8 cellular contexts compared by ENCODE assay signal in the genomic region with DNA sequence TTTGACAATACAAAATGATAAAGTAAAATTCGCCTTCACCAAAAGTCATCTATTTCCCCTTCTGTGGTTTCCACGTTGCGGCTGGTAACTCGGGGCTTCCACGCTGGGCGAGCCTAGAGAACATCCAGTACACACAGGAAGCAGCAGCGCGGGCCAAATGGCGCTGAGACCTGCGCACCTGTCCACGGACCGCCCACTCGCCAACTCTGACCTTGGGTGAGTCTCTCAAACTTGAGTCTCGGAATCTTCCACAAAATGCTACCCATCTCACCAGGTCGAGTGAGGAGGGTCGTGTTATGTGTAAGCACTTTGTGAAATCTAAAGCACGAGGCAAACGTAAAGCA. TPM values are rescaled to one million over a fixed set of nuclear protein-coding genes. Genes with fewer than 3 reads are reported as not detected.
DNase-seq lines count a peak whose midpoint lies in the region; ATAC-seq and TF ChIP-seq lines count a peak whose summit lies in the region.

No MANE protein-coding gene starts in this region.

- no peaks in the 10 kb centered on the region for H3K9me3 ChIP-seq in uterus

- no peaks in the 10 kb centered on the region for H3K27me3 Mint-ChIP-seq in activated CD8-positive, alpha-beta T cell treated with anti-CD3 and anti-CD28 coated beads, Interleukin-2, amount 10 ng/mL, durations not matched to agents 7 days and 5 days (ENCODE audit: low read depth)

- peaks cover 0 to 5% of the 10 kb centered on the region in 2 donors for H3K4me1 ChIP-seq in uterus

- no peaks in the 10 kb centered on the region for H3K27me3 ChIP-seq in uterus

- no peak for TF ChIP-seq POLR2A in erythroblast (IDR thresholded peaks at IDR 0.05; ENCODE audit: low read length)
- TF ChIP-seq POLR2A in uterus (IDR thresholded peaks at IDR 0.05), result no peak

- no peaks in the 10 kb centered on the region for H3K36me3 ChIP-seq in uterus

- POLR2A ChIA-PET in activated CD8-positive, alpha-beta T cell treated with anti-CD3 and anti-CD28 coated beads, Interleukin-2, amount 10 ng/mL, durations not matched to agents 7 days and 5 days (lab: Charles Lee), result interaction anchor here (0.7 to 5.9 kb wide), 27 partner anchors 8 to 566 kb away, joined by 3 to 93 read pairs (median 8); a partner anchor contains a TSS

- H3K4me1 Mint-ChIP-seq in activated CD8-positive, alpha-beta T cell treated with anti-CD3 and anti-CD28 coated beads, Interleukin-2, amount 10 ng/mL, durations not matched to agents 7 days and 5 days (ENCODE audit: low read depth), result peaks cover 53% of the 10 kb centered on the region

- H3K4me3 Mint-ChIP-seq in activated CD8-positive, alpha-beta T cell treated with anti-CD3 and anti-CD28 coated beads, Interleukin-2, amount 10 ng/mL, durations not matched to agents 7 days and 5 days, result no peak overlapping the region

- ATAC-seq in HG02943 (IDR thresholded peaks at IDR 0.05; ENCODE audit: low read depth, unreplicated experiment) (peak; percentile 35), omental fat pad (ENCODE audit: low FRiP score) (no peak)
- ATAC-seq in activated CD8-positive, alpha-beta T cell treated with anti-CD3 and anti-CD28 coated beads, Interleukin-2, amount 10 ng/mL, durations not matched to agents 7 days and 5 days, result peak; percentile 62

- H3K4me3 ChIP-seq in uterus, result peak overlapping the region; percentile 57 to 58

- H3K36me3 Mint-ChIP-seq in activated CD8-positive, alpha-beta T cell treated with anti-CD3 and anti-CD28 coated beads, Interleukin-2, amount 10 ng/mL, durations not matched to agents 7 days and 5 days (ENCODE audit: low read depth), result peaks cover 41% of the 10 kb centered on the region

- H3K9me3 Mint-ChIP-seq in activated CD8-positive, alpha-beta T cell treated with anti-CD3 and anti-CD28 coated beads, Interleukin-2, amount 10 ng/mL, durations not matched to agents 7 days and 5 days (ENCODE audit: insufficient read depth), result no peaks in the 10 kb centered on the region

- intact Hi-C loops in uterus (cut with DNase I; ENCODE audit: low total_unique reads), result loop anchor here (5.0 kb wide), 1 partner anchor 322 kb away; no protein-coding TSS in a partner anchor

- CTCF ChIA-PET in activated CD8-positive, alpha-beta T cell treated with anti-CD3 and anti-CD28 coated beads, Interleukin-2, amount 10 ng/mL, durations not matched to agents 7 days and 5 days (lab: Charles Lee), result interaction anchor here (0.8 to 4.2 kb wide), 16 partner anchors 9 to 695 kb away, joined by 3 to 49 read pairs (median 5); no protein-coding TSS in a partner anchor

- no peak overlapping the region for H3K27ac ChIP-seq in uterus

- DNase-seq in NCI-H524 (lab: John Stamatoyannopoulos, UW) (peak; percentile 37 to 57), NCI-H524 treated with DMSO at 0.1 percent for 48 hours (lab: John Stamatoyannopoulos, UW) (no peak), NCI-H2227 treated with DMSO at 0.1 percent for 48 hours (lab: John Stamatoyannopoulos, UW) (peak; percentile 82), erythroblast (lab: John Stamatoyannopoulos, UW) (peak; percentile 75 to 79), omental fat pad (ENCODE audit: low spot score) (peak; percentile 32), uterus (no peak)
- DNase-seq in activated CD8-positive, alpha-beta T cell treated with anti-CD3 and anti-CD28 coated beads, Interleukin-2, amount 10 ng/mL, durations not matched to agents 7 days and 5 days, result peak; percentile 89

- no peak overlapping the region for H3K27ac Mint-ChIP-seq in activated CD8-positive, alpha-beta T cell treated with anti-CD3 and anti-CD28 coated beads, Interleukin-2, amount 10 ng/mL, durations not matched to agents 7 days and 5 days

- no peak for TF ChIP-seq CTCF in omental fat pad (IDR thresholded peaks at IDR 0.05)
- no peak for TF ChIP-seq CTCF in uterus (IDR thresholded peaks at IDR 0.05)

RNA-seq across cellular contexts. Expression of a gene that starts 0.8 kb away (rescaled TPM):
- total RNA-seq in activated CD8-positive, alpha-beta T cell treated with anti-CD3 and anti-CD28 coated beads, Interleukin-2, amount 10 ng/mL, durations not matched to agents 7 days and 5 days, result 100 to 1,000 TPM; 121 to 135 TPM
- total RNA-seq in omental fat pad, result 10 to 100 TPM in 3 of 4 donors, 1 to 10 TPM in 1; 9.0 to 16.9 (median 13.8) TPM
- total RNA-seq in uterus, result 10 to 100 TPM in 3 of 4 donors, 1 to 10 TPM in 1; 8.2 to 56.4 (median 17.0) TPM

RNA-seq across cellular contexts. Expression of a gene that starts 57.7 kb away (rescaled TPM):
- 10 to 100 TPM; 28.6 to 34.4 TPM for total RNA-seq in activated CD8-positive, alpha-beta T cell treated with anti-CD3 and anti-CD28 coated beads, Interleukin-2, amount 10 ng/mL, durations not matched to agents 7 days and 5 days
- 1 to 10 TPM in 3 of 4 donors, under 1 TPM in 1; 0.47 to 2.0 (median 1.8) TPM for total RNA-seq in omental fat pad
- total RNA-seq in uterus, result 1 to 10 TPM in 3 of 4 donors, not detected in 1; 2.1 to 4.1 (median 2.6) TPM

Comparison
In these comparisons a context has a peak if more than half of its experiments do, and no peak if none do; other contexts are left out.
1. DNase-seq: peak in NCI-H524 (2 of 2), NCI-H2227 treated with DMSO at 0.1 percent for 48 hours (single experiment), activated CD8-positive, alpha-beta T cell treated with anti-CD3 and anti-CD28 coated beads, Interleukin-2, amount 10 ng/mL, durations not matched to agents 7 days and 5 days (single experiment), erythroblast (2 of 2) and omental fat pad (single experiment); none in NCI-H524 treated with DMSO at 0.1 percent for 48 hours (single experiment) and uterus (0 of 2).
2. RNA of a gene that starts 57.7 kb away (total RNA-seq): 28.6 to 34.4 TPM in activated CD8-positive, alpha-beta T cell treated with anti-CD3 and anti-CD28 coated beads, Interleukin-2, amount 10 ng/mL, durations not matched to agents 7 days and 5 days; 2.1 to 4.1 TPM in uterus and 0.47 to 2.0 TPM in omental fat pad; every median in the first group is over 4 times any median in the second.